8 cellular contexts compared by ENCODE assay signal in genomic region chr6:105087571-105088211, GRCh38.
DNase-seq lines count a peak whose midpoint lies in the region; ATAC-seq and TF ChIP-seq lines count a peak whose summit lies in the region.

No MANE protein-coding gene starts in this region.

- peaks cover 0 to 5% (median 0%) of the 10 kb centered on the region in 7 donors for H3K27me3 ChIP-seq in spleen (replicated peaks in 1 of 7)

- ATAC-seq in HG03103 (IDR thresholded peaks at IDR 0.05; ENCODE audit: low read depth, unreplicated experiment) = peak; percentile 77
- peak; percentile 55 for ATAC-seq in activated T-helper 17 cell treated with anti-CD3 and anti-CD28 coated beads, Interleukin-2, amount 50 U/mL, for 72 hours (replicated peaks)

- H3K27ac ChIP-seq in spleen = no peak overlapping the region

- no peak for TF ChIP-seq POLR2A in spleen (IDR thresholded peaks at IDR 0.05)

- intact Hi-C loops in spleen (cut with DNase I; ENCODE audit: low total_unique reads) = loop anchor here (2.0 kb wide), 1 partner anchor 337 kb away; no protein-coding TSS in a partner anchor
- intact Hi-C loops in activated T-helper 1 cell treated with anti-CD3 and anti-CD28 coated beads, Interleukin-12 subunit alpha, Interleukin-12 subunit beta, Interleukin-2, Interleukin-4 antibody, amounts not matched to agents 30 ng/mL and 10 ng/mL and 1 ng/mL, durations not matched to agents 14 hours and 24 hours and 36 hours (cut with micrococcal nuclease) = loop anchor here (1.0 to 5.0 kb wide), 3 partner anchors 316 to 1215 kb away; partner anchors contain the start of gene PREP

- H3K9me3 Mint-ChIP-seq in activated T-helper 17 cell treated with anti-CD3 and anti-CD28 coated beads, Interleukin-2, amount 50 U/mL, for 72 hours = no peaks in the 10 kb centered on the region
- H3K9me3 Mint-ChIP-seq in activated T-helper 1 cell treated with anti-CD3 and anti-CD28 coated beads, Interleukin-12 subunit alpha, Interleukin-12 subunit beta, Interleukin-2, Interleukin-4 antibody, amounts not matched to agents 30 ng/mL and 10 ng/mL and 1 ng/mL, durations not matched to agents 14 hours and 24 hours and 36 hours = no peaks in the 10 kb centered on the region

- no peaks in the 10 kb centered on the region for H3K36me3 ChIP-seq in spleen

- no peaks in the 10 kb centered on the region for H3K9me3 ChIP-seq in spleen

- H3K4me3 Mint-ChIP-seq in activated T-helper 17 cell treated with anti-CD3 and anti-CD28 coated beads, Interleukin-2, amount 50 U/mL, for 72 hours = no peak overlapping the region
- no peak overlapping the region for H3K4me3 Mint-ChIP-seq in activated T-helper 1 cell treated with anti-CD3 and anti-CD28 coated beads, Interleukin-12 subunit alpha, Interleukin-12 subunit beta, Interleukin-2, Interleukin-4 antibody, amounts not matched to agents 30 ng/mL and 10 ng/mL and 1 ng/mL, durations not matched to agents 14 hours and 24 hours and 36 hours

- WGBS in spleen, 5 donors = 0 to 4% (median 0%) methylated on average over 1 of the region's 1 CpG

- H3K36me3 Mint-ChIP-seq in activated T-helper 17 cell treated with anti-CD3 and anti-CD28 coated beads, Interleukin-2, amount 50 U/mL, for 72 hours (ENCODE audit: low read depth) = no peaks in the 10 kb centered on the region
- no peaks in the 10 kb centered on the region for H3K36me3 Mint-ChIP-seq in activated T-helper 1 cell treated with anti-CD3 and anti-CD28 coated beads, Interleukin-12 subunit alpha, Interleukin-12 subunit beta, Interleukin-2, Interleukin-4 antibody, amounts not matched to agents 30 ng/mL and 10 ng/mL and 1 ng/mL, durations not matched to agents 14 hours and 24 hours and 36 hours (ENCODE audit: low read depth)

- no peak overlapping the region for H3K27ac Mint-ChIP-seq in activated T-helper 17 cell treated with anti-CD3 and anti-CD28 coated beads, Interleukin-2, amount 50 U/mL, for 72 hours
- H3K27ac Mint-ChIP-seq in activated T-helper 1 cell treated with anti-CD3 and anti-CD28 coated beads, Interleukin-12 subunit alpha, Interleukin-12 subunit beta, Interleukin-2, Interleukin-4 antibody, amounts not matched to agents 30 ng/mL and 10 ng/mL and 1 ng/mL, durations not matched to agents 14 hours and 24 hours and 36 hours = no peak overlapping the region

- DNase-seq in Ammon's horn (ENCODE audit: low spot score) = peak; percentile 81
- peak; percentile 22 for DNase-seq in GM12864 (ENCODE audit: low read depth)
- DNase-seq in NCI-H2196 treated with DMSO at 0.1 percent for 48 hours (lab: John Stamatoyannopoulos, UW; ENCODE audit: unreplicated experiment) = peak; percentile 47
- peak; percentile 20 for DNase-seq in hepatic stellate cell (ENCODE audit: low spot score)
- DNase-seq in spleen = no peak
- DNase-seq in activated T-helper 1 cell treated with anti-CD3 and anti-CD28 coated beads, Interleukin-12 subunit alpha, Interleukin-12 subunit beta, Interleukin-2, Interleukin-4 antibody, amounts not matched to agents 30 ng/mL and 10 ng/mL and 1 ng/mL, durations not matched to agents 14 hours and 24 hours and 36 hours (ENCODE audit: low spot score) = no peak

- TF ChIP-seq CTCF in GM12864 (IDR thresholded peaks at IDR 0.05; ENCODE audit: low read depth, low read length, missing control alignments) = peak; percentile 68
- peak; percentile 22 to 80 (median 69) for TF ChIP-seq CTCF in spleen (IDR thresholded peaks at IDR 0.05 in 8 of 11, conservative IDR thresholded peaks at IDR 0.05 in 3 of 11)

- H3K27me3 Mint-ChIP-seq in activated T-helper 17 cell treated with anti-CD3 and anti-CD28 coated beads, Interleukin-2, amount 50 U/mL, for 72 hours = no peaks in the 10 kb centered on the region
- peaks cover 10% of the 10 kb centered on the region for H3K27me3 Mint-ChIP-seq in activated T-helper 1 cell treated with anti-CD3 and anti-CD28 coated beads, Interleukin-12 subunit alpha, Interleukin-12 subunit beta, Interleukin-2, Interleukin-4 antibody, amounts not matched to agents 30 ng/mL and 10 ng/mL and 1 ng/mL, durations not matched to agents 14 hours and 24 hours and 36 hours (ENCODE audit: insufficient read depth)

- H3K4me1 ChIP-seq in spleen = no peaks in the 10 kb centered on the region

- H3K4me1 Mint-ChIP-seq in activated T-helper 17 cell treated with anti-CD3 and anti-CD28 coated beads, Interleukin-2, amount 50 U/mL, for 72 hours = no peaks in the 10 kb centered on the region
- H3K4me1 Mint-ChIP-seq in activated T-helper 1 cell treated with anti-CD3 and anti-CD28 coated beads, Interleukin-12 subunit alpha, Interleukin-12 subunit beta, Interleukin-2, Interleukin-4 antibody, amounts not matched to agents 30 ng/mL and 10 ng/mL and 1 ng/mL, durations not matched to agents 14 hours and 24 hours and 36 hours (ENCODE audit: low read depth) = no peaks in the 10 kb centered on the region

- H3K4me3 ChIP-seq in GM12864 (ENCODE audit: low read depth, low read length) = no peak overlapping the region
- no peak overlapping the region for H3K4me3 ChIP-seq in spleen

Comparison
In these comparisons a context has a peak if more than half of its experiments do, and no peak if none do; other contexts are left out.
1. DNase-seq: peak in Ammon's horn (single experiment), GM12864 (single experiment), NCI-H2196 treated with DMSO at 0.1 percent for 48 hours (single experiment) and hepatic stellate cell (single experiment); none in spleen (single experiment) and activated T-helper 1 cell treated with anti-CD3 and anti-CD28 coated beads, Interleukin-12 subunit alpha, Interleukin-12 subunit beta, Interleukin-2, Interleukin-4 antibody, amounts not matched to agents 30 ng/mL and 10 ng/mL and 1 ng/mL, durations not matched to agents 14 hours and 24 hours and 36 hours (single experiment).